Comparison of ENCODE assay signal across 7 cellular contexts in genomic region chr14:106712513-106712912, GRCh38.
A peak's percentile ranks its signal among the peaks of the same experiment; 100 is the strongest.
DNase-seq lines count a peak whose midpoint lies in the region; ATAC-seq, FAIRE-seq and TF ChIP-seq lines count a peak whose summit lies in the region.
"Not testable (repeated sequence)": the region's sequence is repeated elsewhere in the genome, so short reads cannot be mapped to it uniquely, and the experiment has no call there.

No MANE protein-coding gene starts in this region.

- H2AFZ ChIP-seq in DND-41 (ENCODE audit: low read depth, low read length); Karpas-422 (ENCODE audit: low read length): not testable (repeated sequence)

- peak overlapping the region; percentile 35; the same call in 1 of the 2 replicates for H3K9ac ChIP-seq in DND-41 (ENCODE audit: low read depth, low read length)
- not testable (repeated sequence) for H3K9ac ChIP-seq in Karpas-422 (ENCODE audit: low read length)

- peaks cover 18% of the 10 kb centered on the region for H3K4me1 Mint-ChIP-seq in activated CD4-positive, alpha-beta T cell treated with anti-CD3 and anti-CD28 coated beads for 36 hours
- peaks cover 12 to 22% of the 10 kb centered on the region in 2 donors for H3K4me1 Mint-ChIP-seq in natural killer cell

- not testable (repeated sequence) for ATAC-seq in DND-41 (ENCODE audit: insufficient read depth, low read depth); activated CD4-positive, alpha-beta T cell treated with anti-CD3 and anti-CD28 coated beads for 36 hours; natural killer cell

- not testable (repeated sequence) for H3K27ac Mint-ChIP-seq in activated CD4-positive, alpha-beta T cell treated with anti-CD3 and anti-CD28 coated beads for 36 hours; natural killer cell

- not testable (repeated sequence) for H3K36me3 ChIP-seq in DND-41 (ENCODE audit: insufficient read depth, low read length); Karpas-422 (ENCODE audit: insufficient read depth, low read length); bronchial epithelial cell (ENCODE audit: control insufficient read depth, insufficient read depth, low read length)

- H3K4me1 ChIP-seq in DND-41 (ENCODE audit: insufficient read depth, low read length) = peaks cover 37% of the 10 kb centered on the region
- not testable (repeated sequence) for H3K4me1 ChIP-seq in Karpas-422 (ENCODE audit: low read length)

- H3K9me3 ChIP-seq in DND-41 (ENCODE audit: insufficient read depth, low read length, severe bottlenecking); Karpas-422 (ENCODE audit: low read length): not testable (repeated sequence)

- H3K27me3 ChIP-seq in DND-41 (ENCODE audit: insufficient read depth, low read length, poor library complexity); Karpas-422 (ENCODE audit: low read length); bronchial epithelial cell (ENCODE audit: control insufficient read depth, insufficient read depth, low read length): not testable (repeated sequence)

- H4K20me1 ChIP-seq in DND-41 (ENCODE audit: insufficient read depth, low read length); Karpas-422 (ENCODE audit: insufficient read depth, low read depth, low read length): not testable (repeated sequence)

- H3K9me2 ChIP-seq in Karpas-422 (replicated peaks; ENCODE audit: insufficient read depth, low read length) = not testable (repeated sequence)

- peak; percentile 48 for TF ChIP-seq CTCF in DND-41 (IDR thresholded peaks at IDR 0.05; ENCODE audit: borderline replicate concordance, extremely low read depth, low read length, poor library complexity, severe bottlenecking)
- not testable (repeated sequence) for TF ChIP-seq CTCF in bronchial epithelial cell (IDR thresholded peaks at IDR 0.05; ENCODE audit: insufficient read depth, low read length, severe bottlenecking); natural killer cell (IDR thresholded peaks at IDR 0.05)

- CTCF ChIA-PET in activated CD4-positive, alpha-beta T cell treated with anti-CD3 and anti-CD28 coated beads for 36 hours (lab: Charles Lee) = interaction anchor here (1.4 to 1.8 kb wide), 4 partner anchors 26 to 54 kb away, joined by 3 to 8 read pairs (median 4); no protein-coding TSS in a partner anchor

- H3K9me3 Mint-ChIP-seq in activated CD4-positive, alpha-beta T cell treated with anti-CD3 and anti-CD28 coated beads for 36 hours (ENCODE audit: low read depth); natural killer cell: not testable (repeated sequence)

- not testable (repeated sequence) for H3K4me3 Mint-ChIP-seq in activated CD4-positive, alpha-beta T cell treated with anti-CD3 and anti-CD28 coated beads for 36 hours
- peak overlapping the region; percentile 42 for H3K4me3 Mint-ChIP-seq in natural killer cell

- not testable (repeated sequence) for H3K36me3 Mint-ChIP-seq in activated CD4-positive, alpha-beta T cell treated with anti-CD3 and anti-CD28 coated beads for 36 hours (ENCODE audit: low read depth); natural killer cell

- H3K27ac ChIP-seq in DND-41 (ENCODE audit: low read length) = peak overlapping the region; percentile 86
- not testable (repeated sequence) for H3K27ac ChIP-seq in Karpas-422 (ENCODE audit: low read length)

- H3K4me3 ChIP-seq in DND-41 (ENCODE audit: low read depth in 1 of 2, low read length in 2 of 2); Karpas-422 (ENCODE audit: low read length); bronchial epithelial cell (ENCODE audit: low read depth, low read length): not testable (repeated sequence)

- not testable (repeated sequence) for H3K4me2 ChIP-seq in DND-41 (ENCODE audit: insufficient read depth, low read length); Karpas-422 (ENCODE audit: low read depth, low read length, poor library complexity, severe bottlenecking)

- peak; percentile 76 for DNase-seq in DND-41
- peak; percentile 19 for DNase-seq in Karpas-422
- DNase-seq in NCI-H345 (lab: John Stamatoyannopoulos, UW) = peak; percentile 9
- peak; percentile 39 for DNase-seq in activated CD4-positive, alpha-beta T cell treated with anti-CD3 and anti-CD28 coated beads for 36 hours
- peak; percentile 16 for DNase-seq in activated gamma-delta T cell treated with Interleukin-2 at 50 U/mL for 16 hours
- DNase-seq in bronchial epithelial cell (ENCODE audit: low read depth); natural killer cell: not testable (repeated sequence)

- POLR2A ChIA-PET in activated CD4-positive, alpha-beta T cell treated with anti-CD3 and anti-CD28 coated beads for 36 hours (lab: Charles Lee) = not testable (repeated sequence)

- H3K79me2 ChIP-seq in DND-41 (ENCODE audit: insufficient read depth, low read length); Karpas-422 (ENCODE audit: low read length): not testable (repeated sequence)

- not testable (repeated sequence) for H3K27me3 Mint-ChIP-seq in activated CD4-positive, alpha-beta T cell treated with anti-CD3 and anti-CD28 coated beads for 36 hours
- peaks cover 8 to 23% of the 10 kb centered on the region in 2 donors for H3K27me3 Mint-ChIP-seq in natural killer cell (ENCODE audit: low read depth in 2 of 2)

- intact Hi-C loops in activated CD4-positive, alpha-beta T cell treated with anti-CD3 and anti-CD28 coated beads for 36 hours (cut with DNase I, micrococcal nuclease) = loop anchor here in 1 of 2 experiments (5.0 kb wide), 1 partner anchor 65 kb away; no protein-coding TSS in a partner anchor
- intact Hi-C loops in natural killer cell (cut with micrococcal nuclease) = not testable (repeated sequence)

- FAIRE-seq in bronchial epithelial cell (lab: Jason Lieb, UNC) = peak; percentile 73
